1 cellular context compared by ENCODE assay signal in genomic region chr17:56982312-56982711, GRCh38.
TF ChIP-seq lines count a peak whose summit lies in the region.

No MANE protein-coding gene starts in this region.

TF ChIP-seq in H1, 55 proteins besides CTCF, POLR2A, EP300 and RAD21:
- TF ChIP-seq GTF2F1 (IDR thresholded peaks at IDR 0.05; ENCODE audit: borderline replicate concordance, low read depth, low read length) (no peak), NANOG (IDR thresholded peaks at IDR 0.05; ENCODE audit: insufficient read depth, low read depth, low read length, poor library complexity, severe bottlenecking) (no peak), HDAC6 (IDR thresholded peaks at IDR 0.05; ENCODE audit: low read depth, low read length) (no peak), KDM5A (IDR thresholded peaks at IDR 0.05; ENCODE audit: low read length) (no peak), RNF2 (IDR thresholded peaks at IDR 0.05; ENCODE audit: borderline replicate concordance, low read depth, low read length, missing control alignments, poor library complexity, severe bottlenecking) (no peak), SIN3A (conservative IDR thresholded peaks at IDR 0.05 in 1 of 2, IDR thresholded peaks at IDR 0.05 in 1 of 2; ENCODE audit: low read depth in 1 of 2, low read length in 2 of 2) (no peak), KDM1A (IDR thresholded peaks at IDR 0.05; ENCODE audit: borderline replicate concordance, low read length) (no peak), RBBP5 (IDR thresholded peaks at IDR 0.05; ENCODE audit: borderline replicate concordance, low read depth, low read length) (no peak)
